ENCODE assay signal across 9 cellular contexts in genomic region chr7:22864855-22865606, GRCh38. TPM values are rescaled to one million over a fixed set of nuclear protein-coding genes. Genes with fewer than 3 reads are reported as not detected.
A peak's percentile ranks its signal among the peaks of the same experiment; 100 is the strongest.
DNase-seq lines count a peak whose midpoint lies in the region; TF ChIP-seq lines count a peak whose summit lies in the region.
"Had no signal": no experiment of that assay in that cellular context is flagged by ENCODE, and none has a peak within 500 bp of the region (broad histone marks: within the 10 kb centered on the region; RNA-seq: fewer than 3 reads in every experiment).

No MANE protein-coding gene starts in this region.

- DNase-seq in DMS 273 (lab: John Stamatoyannopoulos, UW; ENCODE audit: unreplicated experiment): peak; percentile 46
- DNase-seq in DMS 273 treated with DMSO at 0.1 percent for 48 hours (lab: John Stamatoyannopoulos, UW): no peak
- peak in 1 of 2 donors; percentile 31 for DNase-seq in fibroblast of lung (ENCODE audit: low read depth in 2 of 2)
- no peak for DNase-seq in osteoblast (ENCODE audit: insufficient read length, low spot score, missing footprints)
- no peak for DNase-seq in ureter (ENCODE audit: low spot score)
- DNase-seq in HEK293T (ENCODE audit: extremely low spot score): no peak
- no peak for DNase-seq in GM03348 (ENCODE audit: low spot score)

- H3K9me3 ChIP-seq in HUES64 (ENCODE audit: insufficient read depth, low read depth, low read length) (no peaks in the 10 kb centered on the region), fibroblast of lung (ENCODE audit: control insufficient read depth, insufficient read depth, low read depth, low read length) (no peaks in the 10 kb centered on the region), osteoblast (ENCODE audit: low read depth, low read length) (no peaks in the 10 kb centered on the region)

- WGBS in HUES64: 85% methylated on average over 7 of the region's 7 CpGs

- H3K36me3 ChIP-seq in HUES64 (ENCODE audit: insufficient read depth, low read length) (peaks cover 19% of the 10 kb centered on the region), fibroblast of lung (ENCODE audit: control insufficient read depth, insufficient read depth, low read length) (no peaks in the 10 kb centered on the region), osteoblast (ENCODE audit: insufficient read depth, low read length) (peaks cover 22% of the 10 kb centered on the region)

- H2AFZ ChIP-seq in fibroblast of lung (ENCODE audit: low read length): no peak overlapping the region
- H2AFZ ChIP-seq in osteoblast (ENCODE audit: low read length): no peak overlapping the region

- no peaks in the 10 kb centered on the region for H3K27me3 ChIP-seq in HUES64 (ENCODE audit: insufficient read depth, low read length)
- H3K27me3 ChIP-seq in fibroblast of lung (ENCODE audit: control insufficient read depth, insufficient read depth, low read length): no peaks in the 10 kb centered on the region
- H3K27me3 ChIP-seq in osteoblast (ENCODE audit: insufficient read depth, low read length): no peaks in the 10 kb centered on the region

- CTCF ChIA-PET in HEK293T (lab: Yijun Ruan, JAX): interaction anchor here (0.6 kb wide), 2 partner anchors 20 to 1429 kb away, joined by 3 to 4 read pairs; no protein-coding TSS in a partner anchor

- H3K4me2 ChIP-seq in fibroblast of lung (ENCODE audit: extremely low read depth, insufficient read depth, low read length) (peak overlapping the region; percentile 37), osteoblast (ENCODE audit: insufficient read depth, low read length) (no peak overlapping the region)

- TF ChIP-seq CTCF in fibroblast of lung (conservative IDR thresholded peaks at IDR 0.05 in 1 of 2, IDR thresholded peaks at IDR 0.05 in 1 of 2; ENCODE audit: low read depth in 1 of 2, low read length in 2 of 2) (no peak), osteoblast (IDR thresholded peaks at IDR 0.05; ENCODE audit: extremely low read depth, low read depth, low read length) (no peak)

- H4K20me1 ChIP-seq in fibroblast of lung (ENCODE audit: control insufficient read depth, extremely low read depth, insufficient read depth, low read length): no peaks in the 10 kb centered on the region
- no peaks in the 10 kb centered on the region for H4K20me1 ChIP-seq in osteoblast (ENCODE audit: insufficient read depth, low read length)

- H3K4me1 ChIP-seq in HUES64 (ENCODE audit: insufficient read depth, low read length) (no peaks in the 10 kb centered on the region), fibroblast of lung (ENCODE audit: control insufficient read depth, extremely low read depth, insufficient read depth, low read length) (peaks cover 29% of the 10 kb centered on the region), osteoblast (ENCODE audit: insufficient read depth, low read length) (peaks cover 43% of the 10 kb centered on the region)

- H3K27ac ChIP-seq in HUES64 (ENCODE audit: low read depth, low read length): peak overlapping the region; percentile 48
- H3K27ac ChIP-seq in fibroblast of lung (ENCODE audit: insufficient read depth, low read length): peak overlapping the region; percentile 92
- H3K27ac ChIP-seq in osteoblast (ENCODE audit: low read depth, low read length): peak overlapping the region; percentile 83
- H3K27ac ChIP-seq: 22Rv1 had no signal

- no peaks in the 10 kb centered on the region for H3K79me2 ChIP-seq in fibroblast of lung (ENCODE audit: control insufficient read depth, insufficient read depth, low read length)
- H3K79me2 ChIP-seq in osteoblast (ENCODE audit: insufficient read depth, low read length): no peaks in the 10 kb centered on the region

- POLR2A ChIA-PET in HEK293T (lab: Yijun Ruan, JAX): no interaction called here

- H3K9ac ChIP-seq in HUES64 (ENCODE audit: low read depth, low read length): no peak overlapping the region
- H3K9ac ChIP-seq in fibroblast of lung (ENCODE audit: insufficient read depth, low read length): peak overlapping the region; percentile 20

- H3K4me3 ChIP-seq in HUES64 (ENCODE audit: low read length): no peak overlapping the region
- no peak overlapping the region for H3K4me3 ChIP-seq in fibroblast of lung (replicated peaks in 1 of 4; ENCODE audit: control extremely low read depth in 1 of 4, insufficient read depth in 1 of 4, low read depth in 3 of 4, low read length in 4 of 4)
- no peak overlapping the region for H3K4me3 ChIP-seq in osteoblast (ENCODE audit: insufficient read depth, low read length)

TF ChIP-seq in HEK293T, 16 proteins besides CTCF, POLR2A, EP300 and RAD21:
- no peak for TF ChIP-seq LEF1 (IDR thresholded peaks at IDR 0.05; ENCODE audit: borderline replicate concordance)
- no peak for TF ChIP-seq FOXM1 (IDR thresholded peaks at IDR 0.05; ENCODE audit: borderline replicate concordance)
- no peak for TF ChIP-seq SUZ12 (IDR thresholded peaks at IDR 0.05)
- TF ChIP-seq ELF4 (IDR thresholded peaks at IDR 0.05): no peak
- TF ChIP-seq CTBP1 (IDR thresholded peaks at IDR 0.05; ENCODE audit: borderline replicate concordance): no peak
- no peak for TF ChIP-seq FOXK2 (IDR thresholded peaks at IDR 0.05)
- no peak for TF ChIP-seq BHLHE40 (IDR thresholded peaks at IDR 0.05; ENCODE audit: borderline replicate concordance)
- no peak for TF ChIP-seq TARDBP (IDR thresholded peaks at IDR 0.05)
- no peak for TF ChIP-seq HDGF (IDR thresholded peaks at IDR 0.05; ENCODE audit: borderline replicate concordance)
- no peak for TF ChIP-seq ARNT (IDR thresholded peaks at IDR 0.05)
- TF ChIP-seq ZNF384 (IDR thresholded peaks at IDR 0.05): no peak
- TF ChIP-seq NFRKB (IDR thresholded peaks at IDR 0.05): no peak
- TF ChIP-seq SP1 (IDR thresholded peaks at IDR 0.05): no peak
- no peak for TF ChIP-seq L3MBTL2 (conservative IDR thresholded peaks at IDR 0.05)
- TF ChIP-seq PKNOX1 (IDR thresholded peaks at IDR 0.05): no peak
- TF ChIP-seq FOXA1 (IDR thresholded peaks at IDR 0.05): no peak

RNA-seq across cellular contexts. Expression of gene TOMM7, which starts 42.4 kb away (rescaled TPM):
- polyA plus RNA-seq in HUES64 (2013, experiment 1 of 2): 330 TPM
- polyA plus RNA-seq in HUES64 (2013, experiment 2 of 2): 334 TPM
- total RNA-seq in fibroblast of lung (239 and 377 TPM in 2 replicates), osteoblast (144 and 197 TPM in 2 replicates), ureter (274 TPM)
- 275 and 279 TPM in 2 replicates for polyA plus RNA-seq in fibroblast of lung
- 1,049 and 1,092 TPM in 2 replicates for polyA plus RNA-seq in fibroblast of lung (2012)
- 64.5 and 67.3 TPM in 2 replicates for polyA minus RNA-seq in fibroblast of lung (ENCODE audit: low replicate concordance)
